In the genomic region with DNA sequence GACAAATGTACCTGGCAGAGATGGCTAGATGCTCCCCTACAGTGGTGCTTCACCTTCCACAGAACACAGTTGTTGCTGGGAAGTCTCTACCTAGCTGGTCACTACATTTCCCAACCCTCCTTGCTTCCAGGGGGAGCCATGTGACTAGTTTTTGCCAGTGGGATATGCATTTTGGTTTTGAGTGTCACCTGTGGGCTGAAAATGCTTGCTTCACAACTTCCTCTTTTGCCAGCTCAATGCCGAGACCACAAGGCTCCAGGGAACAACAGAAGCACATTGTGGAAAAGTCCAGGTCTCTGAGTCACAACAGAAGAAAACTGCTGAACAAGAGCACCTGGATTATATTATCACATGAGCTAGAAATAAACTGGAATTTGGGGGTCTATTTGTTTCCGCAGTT, we compare ENCODE assay signal across 1 cellular context.
TF ChIP-seq lines count a peak whose summit lies in the region.

No MANE protein-coding gene starts in this region.

TF ChIP-seq in SK-N-SH treated with all-trans-retinoic acid at 6 μM for 48 hours, 23 proteins besides CTCF, POLR2A, EP300 and RAD21 (continued from another document):
- TF ChIP-seq GLIS3 (CRISPR knock-in tag; IDR thresholded peaks at IDR 0.05) (no peak), TCF4 (CRISPR knock-in tag; IDR thresholded peaks at IDR 0.05; ENCODE audit: borderline replicate concordance) (no peak), TOX (CRISPR knock-in tag; IDR thresholded peaks at IDR 0.05; ENCODE audit: borderline replicate concordance) (no peak), ZFP30 (CRISPR knock-in tag; IDR thresholded peaks at IDR 0.05) (no peak), ZNF8 (CRISPR knock-in tag; IDR thresholded peaks at IDR 0.05) (no peak), BACH2 (CRISPR knock-in tag; IDR thresholded peaks at IDR 0.05; ENCODE audit: borderline replicate concordance) (no peak), CSDC2 (CRISPR knock-in tag; IDR thresholded peaks at IDR 0.05) (no peak), ESRRG (CRISPR knock-in tag; IDR thresholded peaks at IDR 0.05) (no peak)
TF ChIP-seq in SK-N-SH treated with all-trans-retinoic acid at 6 μM for 48 hours: peak in this region for 0.
